In the genomic region with DNA sequence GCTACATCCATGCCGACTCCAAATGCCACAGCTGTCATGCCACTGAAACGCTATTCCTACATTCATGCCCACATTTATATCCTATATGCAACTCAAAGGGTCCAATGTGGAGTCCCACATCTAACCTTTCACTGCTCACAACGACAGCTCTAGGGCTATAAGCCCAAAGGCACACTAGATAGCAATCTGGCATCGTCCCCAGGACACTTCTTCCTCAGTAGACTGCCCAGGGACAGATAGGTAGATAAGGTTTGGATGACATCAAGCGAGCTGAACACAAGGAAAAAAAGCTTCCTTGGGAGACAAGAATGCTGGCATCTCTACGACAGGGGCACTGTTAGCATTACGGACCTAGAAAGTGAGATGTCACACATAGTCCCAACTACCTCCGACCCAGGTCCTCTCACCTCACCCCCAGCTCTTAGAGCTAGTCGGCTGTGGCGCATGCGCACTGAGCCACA, we compare ENCODE assay signal across 8 cellular contexts. TPM values are rescaled to one million over a fixed set of nuclear protein-coding genes. Genes with fewer than 3 reads are reported as not detected.
A peak's percentile ranks its signal among the peaks of the same experiment; 100 is the strongest.
DNase-seq lines count a peak whose midpoint lies in the region; ATAC-seq and TF ChIP-seq lines count a peak whose summit lies in the region.

No MANE protein-coding gene starts in this region.

- POLR2A ChIA-PET in activated naive CD8-positive, alpha-beta T cell treated with anti-CD3 and anti-CD28 coated beads, Interleukin-2, amount 10 ng/mL, durations not matched to agents 7 days and 5 days (lab: Charles Lee): interaction anchor here (1.0 to 1.3 kb wide), 2 partner anchors 87 to 325 kb away, joined by 3 to 4 read pairs; a partner anchor contains a TSS

- H2AFZ ChIP-seq in ACC112 (ENCODE audit: low read length, unreplicated experiment): peak overlapping the region; percentile 84

- H3K27me3 ChIP-seq in ACC112 (ENCODE audit: insufficient read depth, low read length): no peaks in the 10 kb centered on the region

- DNase-seq in GM12865 (ENCODE audit: low read depth) (peak; percentile 65), OCI-M1 (lab: John Stamatoyannopoulos, UW) (no peak), dedifferentiated amniotic fluid mesenchymal stem cell (ENCODE audit: extremely low spot score) (no peak)
- DNase-seq in activated naive CD8-positive, alpha-beta T cell treated with anti-CD3 and anti-CD28 coated beads, Interleukin-2, amount 10 ng/mL, durations not matched to agents 7 days and 5 days: peak; percentile 62
- peak; percentile 73 for DNase-seq in stimulated activated CD8-positive, alpha-beta memory T cell treated with anti-CD3 and anti-CD28 coated beads, Interleukin-4, amount 100 ng/mL, for 48 hours

- peak overlapping the region; percentile 80 for H3K4me3 Mint-ChIP-seq in activated naive CD8-positive, alpha-beta T cell treated with anti-CD3 and anti-CD28 coated beads, Interleukin-2, amount 10 ng/mL, durations not matched to agents 7 days and 5 days

- peak overlapping the region; percentile 81 for H3K4me3 ChIP-seq in ACC112 (ENCODE audit: low read depth, low read length)
- H3K4me3 ChIP-seq in GM12865 (ENCODE audit: low read depth, low read length): peak overlapping the region; percentile 68
- peak overlapping the region; percentile 56 for H3K4me3 ChIP-seq in iPS-11a (ENCODE audit: low read depth, low read length)

- peaks cover 3% of the 10 kb centered on the region for H3K4me1 Mint-ChIP-seq in activated naive CD8-positive, alpha-beta T cell treated with anti-CD3 and anti-CD28 coated beads, Interleukin-2, amount 10 ng/mL, durations not matched to agents 7 days and 5 days

- peaks cover 3% of the 10 kb centered on the region for H3K4me1 ChIP-seq in ACC112 (ENCODE audit: control insufficient read depth, insufficient read depth, low read length, unreplicated experiment)

- no peak for TF ChIP-seq CTCF in GM12865 (IDR thresholded peaks at IDR 0.05; ENCODE audit: insufficient read depth, low read depth, low read length, missing control alignments)

- no peaks in the 10 kb centered on the region for H3K36me3 ChIP-seq in ACC112 (ENCODE audit: insufficient read depth, low read length)

- ATAC-seq in HG03575 (IDR thresholded peaks at IDR 0.05; ENCODE audit: extremely low read depth, insufficient number of reproducible peaks, low FRiP score, unreplicated experiment): peak; percentile 61
- no peak for ATAC-seq in activated naive CD8-positive, alpha-beta T cell treated with anti-CD3 and anti-CD28 coated beads, Interleukin-2, amount 10 ng/mL, durations not matched to agents 7 days and 5 days (ENCODE audit: low read depth)

- H3K9me3 Mint-ChIP-seq in activated naive CD8-positive, alpha-beta T cell treated with anti-CD3 and anti-CD28 coated beads, Interleukin-2, amount 10 ng/mL, durations not matched to agents 7 days and 5 days: no peaks in the 10 kb centered on the region

- H3K27ac Mint-ChIP-seq in activated naive CD8-positive, alpha-beta T cell treated with anti-CD3 and anti-CD28 coated beads, Interleukin-2, amount 10 ng/mL, durations not matched to agents 7 days and 5 days: no peak overlapping the region

- H3K27ac ChIP-seq in ACC112 (ENCODE audit: low read depth, low read length): no peak overlapping the region

- H3K27me3 Mint-ChIP-seq in activated naive CD8-positive, alpha-beta T cell treated with anti-CD3 and anti-CD28 coated beads, Interleukin-2, amount 10 ng/mL, durations not matched to agents 7 days and 5 days: peaks cover 4% of the 10 kb centered on the region

- H3K79me2 ChIP-seq in ACC112 (ENCODE audit: control insufficient read depth, insufficient read depth, low read length, unreplicated experiment): no peaks in the 10 kb centered on the region

- no peaks in the 10 kb centered on the region for H3K36me3 Mint-ChIP-seq in activated naive CD8-positive, alpha-beta T cell treated with anti-CD3 and anti-CD28 coated beads, Interleukin-2, amount 10 ng/mL, durations not matched to agents 7 days and 5 days

RNA-seq across cellular contexts. Expression of a gene that starts 0.7 kb away (rescaled TPM):
- total RNA-seq in activated naive CD8-positive, alpha-beta T cell treated with anti-CD3 and anti-CD28 coated beads, Interleukin-2, amount 10 ng/mL, durations not matched to agents 7 days and 5 days: under 1 TPM; 0.33 to 0.37 TPM

RNA-seq across cellular contexts. Expression of a gene that starts 54.7 kb away (rescaled TPM):
- not detected for total RNA-seq in activated naive CD8-positive, alpha-beta T cell treated with anti-CD3 and anti-CD28 coated beads, Interleukin-2, amount 10 ng/mL, durations not matched to agents 7 days and 5 days

Comparison
In these comparisons a context has a peak if more than half of its experiments do, and no peak if none do; other contexts are left out.
1. DNase-seq: peak in GM12865 (single experiment), activated naive CD8-positive, alpha-beta T cell treated with anti-CD3 and anti-CD28 coated beads, Interleukin-2, amount 10 ng/mL, durations not matched to agents 7 days and 5 days (single experiment) and stimulated activated CD8-positive, alpha-beta memory T cell treated with anti-CD3 and anti-CD28 coated beads, Interleukin-4, amount 100 ng/mL, for 48 hours (single experiment); none in OCI-M1 (single experiment) and dedifferentiated amniotic fluid mesenchymal stem cell (single experiment).
2. Peak in every context shown above with its lines, with median percentiles within 50 percentile points of each other: H3K4me3 ChIP-seq.